Comparison of ENCODE assay signal across 8 cellular contexts in genomic region chr15:56243774-56244236, GRCh38. TPM values are rescaled to one million over a fixed set of nuclear protein-coding genes. Genes with fewer than 3 reads are reported as not detected.
DNase-seq lines count a peak whose midpoint lies in the region; ATAC-seq lines count a peak whose summit lies in the region.

Gene RFX7, minus strand, starts transcription at chr15:56243879. Its CDS starts 594 bp downstream, at chr15:56243285.

- peak within 1 kb of the TSS in 1 of 2 experiments; percentile 89 for H3K23ac ChIP-seq in mesenchymal stem cell (ENCODE audit: low read length in 2 of 2)

- ATAC-seq in GM18520 (IDR thresholded peaks at IDR 0.05; ENCODE audit: unreplicated experiment): peak; percentile 40
- peak; percentile 54 for ATAC-seq in HG03103 (IDR thresholded peaks at IDR 0.05; ENCODE audit: low read depth, unreplicated experiment)
- peak; percentile 80 for ATAC-seq in effector memory CD8-positive, alpha-beta T cell (replicated peaks)

- peak within 1 kb of the TSS; percentile 95 to 96 for H3K18ac ChIP-seq in mesenchymal stem cell (ENCODE audit: low read depth in 1 of 2, low read length in 2 of 2)

- H3K36me3 Mint-ChIP-seq in effector memory CD8-positive, alpha-beta T cell (ENCODE audit: insufficient read depth): peaks cover 21% of the 10 kb centered on the region

- peak within 1 kb of the TSS in 1 of 2 experiments; percentile 72 for H2BK12ac ChIP-seq in mesenchymal stem cell (ENCODE audit: low read length in 2 of 2)

- H4K8ac ChIP-seq in mesenchymal stem cell (ENCODE audit: low read length): peak within 1 kb of the TSS; percentile 85

- peak within 1 kb of the TSS; percentile 67 for H2BK15ac ChIP-seq in mesenchymal stem cell (ENCODE audit: low read depth, poor library complexity, severe bottlenecking)

- H3K36me3 ChIP-seq in mesenchymal stem cell (ENCODE audit: control insufficient read depth in 1 of 2, insufficient read depth in 2 of 2, low read depth in 1 of 2, low read length in 2 of 2): peaks cover 0 to 2% of the 10 kb centered on the region in 2 experiments

- no peaks in the 10 kb centered on the region for H3K27me3 ChIP-seq in mesenchymal stem cell (ENCODE audit: control insufficient read depth in 1 of 2, insufficient read depth in 1 of 2, low read length in 2 of 2)

- peak within 1 kb of the TSS; percentile 81 to 90 for H3K4me3 Mint-ChIP-seq in effector memory CD8-positive, alpha-beta T cell

- peak within 1 kb of the TSS; percentile 91 for H3K9ac ChIP-seq in mesenchymal stem cell (ENCODE audit: low read length)

- H3K9me3 ChIP-seq in mesenchymal stem cell (ENCODE audit: control insufficient read depth, low read length): no peaks in the 10 kb centered on the region

- H3K27me3 Mint-ChIP-seq in effector memory CD8-positive, alpha-beta T cell: no peaks in the 10 kb centered on the region

- H3K4me1 Mint-ChIP-seq in effector memory CD8-positive, alpha-beta T cell (ENCODE audit: low read depth in 2 of 2): peaks cover 22 to 24% of the 10 kb centered on the region in 2 donors

- peaks cover 6% of the 10 kb centered on the region for H3K79me1 ChIP-seq in mesenchymal stem cell (replicated peaks; ENCODE audit: low read length, poor library complexity, severe bottlenecking)

- DNase-seq in 8988T: peak; percentile 63
- peak; percentile 74 for DNase-seq in NCI-H774 (lab: John Stamatoyannopoulos, UW)
- peak; percentile 89 for DNase-seq in activated CD8-positive, alpha-beta memory T cell treated with anti-CD3 and anti-CD28 coated beads for 24 hours
- DNase-seq in effector memory CD8-positive, alpha-beta T cell: peak; percentile 68 to 75 (median 68)
- DNase-seq in mesenchymal stem cell: peak; percentile 81
- peak; percentile 53 for DNase-seq in stimulated activated CD8-positive, alpha-beta memory T cell treated with anti-CD3 and anti-CD28 coated beads, Interleukin-12 subunit alpha, Interleukin-12 subunit beta, amount 100 ng/mL, for 1 hour (ENCODE audit: low read depth)

- H3K4ac ChIP-seq in mesenchymal stem cell (ENCODE audit: low read depth in 1 of 2, low read length in 2 of 2): peak within 1 kb of the TSS; percentile 75 to 94

- H3K4me2 ChIP-seq in mesenchymal stem cell (ENCODE audit: low read length, poor library complexity, severe bottlenecking): peak within 1 kb of the TSS; percentile 81

- H4K91ac ChIP-seq in mesenchymal stem cell (ENCODE audit: low read length): peak within 1 kb of the TSS; percentile 80

- peak within 1 kb of the TSS; percentile 97 for H2BK120ac ChIP-seq in mesenchymal stem cell (ENCODE audit: low read depth, low read length)

- H3K4me3 ChIP-seq in mesenchymal stem cell (ENCODE audit: insufficient read depth in 1 of 2, low read depth in 1 of 2, low read length in 2 of 2): peak within 1 kb of the TSS; percentile 88 to 93

- peak within 1 kb of the TSS; percentile 94 for H3K27ac ChIP-seq in mesenchymal stem cell (ENCODE audit: low read length, poor library complexity, severe bottlenecking)

- peak within 1 kb of the TSS in 1 of 2 experiments; percentile 91 for H3K14ac ChIP-seq in mesenchymal stem cell (ENCODE audit: low read length in 2 of 2)

- no peaks in the 10 kb centered on the region for H3K9me3 Mint-ChIP-seq in effector memory CD8-positive, alpha-beta T cell

- under 1% methylated on average over 42 of the region's 55 CpGs for WGBS in mesenchymal stem cell

- H2BK5ac ChIP-seq in mesenchymal stem cell (ENCODE audit: low read depth, low read length, poor library complexity, severe bottlenecking): peak within 1 kb of the TSS; percentile 97

- no peak within 1 kb of the TSS for H2AK5ac ChIP-seq in mesenchymal stem cell (ENCODE audit: low read length, severe bottlenecking)

- peaks cover 9% of the 10 kb centered on the region for H3K4me1 ChIP-seq in mesenchymal stem cell (ENCODE audit: control insufficient read depth, insufficient read depth, low read depth, low read length)

- H3K27ac Mint-ChIP-seq in effector memory CD8-positive, alpha-beta T cell: peak within 1 kb of the TSS; percentile 88 to 90

- H2AFZ ChIP-seq in mesenchymal stem cell (ENCODE audit: low read depth, low read length): peak within 1 kb of the TSS; percentile 89

RNA-seq across cellular contexts. Expression of gene RFX7, which starts in this region (rescaled TPM):
- 15.0 TPM for polyA plus RNA-seq in mesenchymal stem cell (2013, experiment 1 of 2)
- 14.7 TPM for polyA plus RNA-seq in mesenchymal stem cell (2013, experiment 2 of 2)

Comparison
In these comparisons a context has a peak if more than half of its experiments do, and no peak if none do; other contexts are left out.
1. Peak in every context shown above with its lines: DNase-seq, ATAC-seq, H3K4me3 ChIP-seq and H3K27ac ChIP-seq.